ENCODE assay signal across 24 cellular contexts in the genomic region with DNA sequence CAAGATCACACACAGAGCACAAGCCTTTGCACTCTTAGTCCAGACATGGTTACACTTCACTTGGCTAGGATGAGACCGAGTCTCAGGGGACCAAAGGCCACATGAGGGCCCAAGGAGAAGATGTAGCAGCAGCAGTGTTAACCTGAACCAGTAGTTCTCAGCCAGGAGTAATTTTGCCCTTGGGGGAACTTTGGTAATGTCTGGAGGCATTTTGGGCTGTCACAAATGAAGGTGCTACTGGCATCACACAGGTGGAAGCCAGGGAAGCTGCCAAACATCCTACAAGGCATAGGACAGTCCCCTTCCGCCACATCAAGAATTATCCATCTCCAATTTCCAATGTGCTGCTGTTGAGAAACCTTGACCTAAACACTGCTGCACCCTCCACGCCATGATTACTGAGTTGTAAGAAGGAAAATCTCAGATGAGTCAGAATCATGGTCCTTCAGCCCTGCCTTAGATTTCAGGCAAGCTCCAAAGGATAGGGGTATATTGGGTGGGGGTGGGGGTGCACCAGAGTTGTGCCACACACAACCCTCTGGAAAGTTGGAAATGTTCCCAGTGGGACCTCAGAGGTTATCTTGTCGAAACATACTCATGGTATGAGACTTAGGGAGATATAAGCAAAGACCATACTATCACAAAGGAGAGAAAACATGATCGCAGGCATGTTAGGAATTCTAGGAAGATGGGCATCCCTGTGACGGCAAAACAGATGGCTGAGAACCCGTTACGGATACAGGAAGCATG. TPM values are rescaled to one million over a fixed set of nuclear protein-coding genes. Genes with fewer than 3 reads are reported as not detected.
"Had no signal": no experiment of that assay in that cellular context is flagged by ENCODE, and none has a peak within 500 bp of the region (broad histone marks: within the 10 kb centered on the region; RNA-seq: fewer than 3 reads in every experiment).

No MANE protein-coding gene starts in this region.

- H3K4me3 ChIP-seq: cardiac muscle cell, lung, thoracic aorta, upper lobe of left lung had no signal

- FAIRE-seq: endometrium had no signal

- DNase-seq: activated B cell treated with CpG ODN at 0.5 μM for 24 hours; activated CD4-positive, alpha-beta T cell treated with anti-CD3 and anti-CD28 coated beads for 36 hours; activated CD4-positive, alpha-beta T cell treated with anti-CD3 and anti-CD28 coated beads, Interleukin-2, amount 50 U/mL, for 4 hours; activated CD8-positive, alpha-beta memory T cell treated with anti-CD3 and anti-CD28 coated beads for 24 hours; activated CD8-positive, alpha-beta memory T cell treated with anti-CD3 and anti-CD28 coated beads, Interleukin-2, amount 50 U/mL, for 4 hours; activated T-cell treated with anti-CD3 and anti-CD28 coated beads, Interleukin-2, amount 50 U/mL, for 24 hours; amniotic stem cell; effector CD4-positive, alpha-beta T cell; erythroblast; foreskin fibroblast; immature natural killer cell; naive thymus-derived CD8-positive, alpha-beta T cell; stimulated activated CD4-positive, alpha-beta T cell treated with anti-CD3 and anti-CD28 coated beads, Interleukin-4, amount 100 ng/mL, for 1 hour; stimulated activated naive CD4-positive, alpha-beta T cell; upper lobe of left lung had no signal

- H3K36me3 ChIP-seq: cardiac muscle cell, thoracic aorta, upper lobe of left lung had no signal

- H3K4me1 ChIP-seq: upper lobe of left lung had no signal

- H3K27ac ChIP-seq: cardiac muscle cell, thoracic aorta, upper lobe of left lung had no signal

- H3K9me3 ChIP-seq: thoracic aorta, upper lobe of left lung had no signal

- H3K27me3 ChIP-seq: upper lobe of left lung had no signal

RNA-seq across cellular contexts. Expression of gene SEMA5B, which starts 36.2 kb away (rescaled TPM):
- total RNA-seq: activated CD4-positive, alpha-beta T cell treated with anti-CD3 and anti-CD28 coated beads for 36 hours; fibroblast of lung; glomerular endothelial cell; kidney epithelial cell; mesenteric fat pad; osteoblast had no signal
- polyA plus RNA-seq: fibroblast of lung; immature natural killer cell; naive thymus-derived CD8-positive, alpha-beta T cell had no signal
